In genomic region chr5:59037453-59038168, GRCh38 we compare ENCODE assay signal across 9 cellular contexts.
A peak's percentile ranks its signal among the peaks of the same experiment; 100 is the strongest.
DNase-seq lines count a peak whose midpoint lies in the region; ATAC-seq and TF ChIP-seq lines count a peak whose summit lies in the region.
"Had no signal": no experiment of that assay in that cellular context is flagged by ENCODE, and none has a peak within 500 bp of the region (broad histone marks: within the 10 kb centered on the region; RNA-seq: fewer than 3 reads in every experiment).

No MANE protein-coding gene starts in this region.

- no peaks in the 10 kb centered on the region for H4K20me1 ChIP-seq in DOHH2 (ENCODE audit: control insufficient read depth, insufficient read depth, low read depth, low read length)

- H3K36me3 ChIP-seq in DOHH2 (ENCODE audit: control insufficient read depth, low read length), result peaks cover 9% of the 10 kb centered on the region; the same call in 1 of the 2 replicates
- H3K36me3 ChIP-seq in psoas muscle (ENCODE audit: insufficient read depth in 1 of 2, low read depth in 1 of 2), result no peaks in the 10 kb centered on the region

- peak overlapping the region; percentile 88 for H3K4me2 ChIP-seq in DOHH2 (ENCODE audit: low read length)

- DNase-seq in epithelial cell of proximal tubule (ENCODE audit: low read depth) (no peak), psoas muscle (no peak), amygdala (lab: John Stamatoyannopoulos, UW) (no peak), foreskin keratinocyte (no peak)
- no peak for DNase-seq in stimulated activated CD4-positive, alpha-beta T cell treated with anti-CD3 and anti-CD28 coated beads, Interleukin-2, amount 100 ng/mL, for 24 hours
- DNase-seq: NCI-H69 had no signal

- no peaks in the 10 kb centered on the region for H3K9me3 ChIP-seq in DOHH2 (ENCODE audit: control insufficient read depth, insufficient read depth, low read length)
- no peaks in the 10 kb centered on the region for H3K9me3 ChIP-seq in psoas muscle

- ATAC-seq in psoas muscle, result no peak
- ATAC-seq in foreskin keratinocyte, result no peak
- ATAC-seq in HG03439 (IDR thresholded peaks at IDR 0.05; ENCODE audit: unreplicated experiment), result no peak

- 21 to 35% (median 22%) methylated on average over 5 of the region's 5 CpGs for WGBS in psoas muscle, 3 donors

- H3K27me3 ChIP-seq in DOHH2 (ENCODE audit: control insufficient read depth, low read length) (peaks cover 6% of the 10 kb centered on the region; the same call in 1 of the 2 replicates), psoas muscle (ENCODE audit: insufficient read depth in 3 of 3, low read length in 2 of 3) (no peaks in the 10 kb centered on the region), foreskin keratinocyte (peaks cover 16% of the 10 kb centered on the region)

- TF ChIP-seq CTCF in DOHH2 (IDR thresholded peaks at IDR 0.05; ENCODE audit: low read depth, low read length, poor library complexity, severe bottlenecking) (no peak), epithelial cell of proximal tubule (conservative IDR thresholded peaks at IDR 0.05; ENCODE audit: low read depth, low read length) (no peak), psoas muscle (IDR thresholded peaks at IDR 0.05) (no peak), foreskin keratinocyte (conservative IDR thresholded peaks at IDR 0.05) (no peak)

- intact Hi-C loops in psoas muscle (cut with DNase I), result loop anchor here (5.0 kb wide), 4 partner anchors 85 to 335 kb away; no protein-coding TSS in a partner anchor

- H3K9me2 ChIP-seq in DOHH2 (replicated peaks; ENCODE audit: control insufficient read depth, low read length), result no peaks in the 10 kb centered on the region

- peaks cover 7% of the 10 kb centered on the region for H3F3A ChIP-seq in DOHH2 (ENCODE audit: control insufficient read depth, insufficient read depth)

- H3K79me2 ChIP-seq in DOHH2 (ENCODE audit: control insufficient read depth, low read length), result peaks cover 33% of the 10 kb centered on the region

- H3K4me1 ChIP-seq in DOHH2 (ENCODE audit: control insufficient read depth, low read length), result peaks cover 59% of the 10 kb centered on the region
- H3K4me1 ChIP-seq in psoas muscle, result peaks cover 51% of the 10 kb centered on the region
- peaks cover 14% of the 10 kb centered on the region for H3K4me1 ChIP-seq in foreskin keratinocyte

- H3K27ac ChIP-seq in DOHH2 (ENCODE audit: low read depth, low read length) (no peak overlapping the region), psoas muscle (peak overlapping the region; percentile 94), foreskin keratinocyte (no peak overlapping the region)

- H3K4me3 ChIP-seq in DOHH2 (ENCODE audit: low read length), result peak overlapping the region; percentile 89
- peak overlapping the region; percentile 49 for H3K4me3 ChIP-seq in epithelial cell of proximal tubule (ENCODE audit: low read depth, low read length)
- peak overlapping the region; percentile 87 for H3K4me3 ChIP-seq in psoas muscle

TF ChIP-seq in PFSK-1, 5 proteins besides CTCF, POLR2A, EP300 and RAD21:
- TF ChIP-seq, protein P1, sequence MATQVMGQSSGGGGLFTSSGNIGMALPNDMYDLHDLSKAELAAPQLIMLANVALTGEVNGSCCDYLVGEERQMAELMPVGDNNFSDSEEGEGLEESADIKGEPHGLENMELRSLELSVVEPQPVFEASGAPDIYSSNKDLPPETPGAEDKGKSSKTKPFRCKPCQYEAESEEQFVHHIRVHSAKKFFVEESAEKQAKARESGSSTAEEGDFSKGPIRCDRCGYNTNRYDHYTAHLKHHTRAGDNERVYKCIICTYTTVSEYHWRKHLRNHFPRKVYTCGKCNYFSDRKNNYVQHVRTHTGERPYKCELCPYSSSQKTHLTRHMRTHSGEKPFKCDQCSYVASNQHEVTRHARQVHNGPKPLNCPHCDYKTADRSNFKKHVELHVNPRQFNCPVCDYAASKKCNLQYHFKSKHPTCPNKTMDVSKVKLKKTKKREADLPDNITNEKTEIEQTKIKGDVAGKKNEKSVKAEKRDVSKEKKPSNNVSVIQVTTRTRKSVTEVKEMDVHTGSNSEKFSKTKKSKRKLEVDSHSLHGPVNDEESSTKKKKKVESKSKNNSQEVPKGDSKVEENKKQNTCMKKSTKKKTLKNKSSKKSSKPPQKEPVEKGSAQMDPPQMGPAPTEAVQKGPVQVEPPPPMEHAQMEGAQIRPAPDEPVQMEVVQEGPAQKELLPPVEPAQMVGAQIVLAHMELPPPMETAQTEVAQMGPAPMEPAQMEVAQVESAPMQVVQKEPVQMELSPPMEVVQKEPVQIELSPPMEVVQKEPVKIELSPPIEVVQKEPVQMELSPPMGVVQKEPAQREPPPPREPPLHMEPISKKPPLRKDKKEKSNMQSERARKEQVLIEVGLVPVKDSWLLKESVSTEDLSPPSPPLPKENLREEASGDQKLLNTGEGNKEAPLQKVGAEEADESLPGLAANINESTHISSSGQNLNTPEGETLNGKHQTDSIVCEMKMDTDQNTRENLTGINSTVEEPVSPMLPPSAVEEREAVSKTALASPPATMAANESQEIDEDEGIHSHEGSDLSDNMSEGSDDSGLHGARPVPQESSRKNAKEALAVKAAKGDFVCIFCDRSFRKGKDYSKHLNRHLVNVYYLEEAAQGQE (IDR thresholded peaks at IDR 0.05; ENCODE audit: insufficient read depth in 1 of 2, low read depth in 2 of 2, low read length in 2 of 2), result no peak
- TF ChIP-seq TAF1 (IDR thresholded peaks at IDR 0.05; ENCODE audit: borderline replicate concordance, insufficient read depth, low read length), result 0 out of 2 replicates have a peak, but pooled peaks have one; percentile 15
